Comparison of ENCODE assay signal across 18 cellular contexts in genomic region chr15:77644543-77645247, GRCh38. TPM values are rescaled to one million over a fixed set of nuclear protein-coding genes. Genes with fewer than 3 reads are reported as not detected.
DNase-seq lines count a peak whose midpoint lies in the region; ATAC-seq and TF ChIP-seq lines count a peak whose summit lies in the region.
"Had no signal": no experiment of that assay in that cellular context is flagged by ENCODE, and none has a peak within 500 bp of the region (broad histone marks: within the 10 kb centered on the region; RNA-seq: fewer than 3 reads in every experiment).

No MANE protein-coding gene starts in this region.

- H3K27ac ChIP-seq in HEK293 (ENCODE audit: extremely low read depth, low read depth, low read length) (no peak overlapping the region), angular gyrus (ENCODE audit: low read depth, low read length) (peak overlapping the region; percentile 37), mesendoderm (ENCODE audit: low read depth, low read length) (no peak overlapping the region), aorta (ENCODE audit: low read depth in 1 of 2, low read length in 2 of 2) (no peak overlapping the region), tibial artery (no peak overlapping the region)

- no peak overlapping the region for H3K9ac ChIP-seq in mesendoderm (ENCODE audit: low read length)

- CTCF ChIA-PET in HEK293 (lab: Yijun Ruan, JAX), result interaction anchor here (1.2 to 6.0 kb wide), 5 partner anchors 8 to 17 kb away, joined by 3 to 57 read pairs (median 12); partner anchors contain the start of gene LINGO1

- no peaks in the 10 kb centered on the region for H3K79me1 ChIP-seq in mesendoderm (ENCODE audit: low read length)

- no peaks in the 10 kb centered on the region for H3K36me3 ChIP-seq in HEK293 (ENCODE audit: control insufficient read depth in 2 of 2, insufficient read depth in 1 of 2, low read length in 2 of 2)
- no peaks in the 10 kb centered on the region for H3K36me3 ChIP-seq in mesendoderm (ENCODE audit: control insufficient read depth, insufficient read depth, low read length)
- H3K36me3 ChIP-seq in aorta (ENCODE audit: control insufficient read depth in 1 of 2, insufficient read depth in 2 of 2, low read length in 1 of 2), result no peaks in the 10 kb centered on the region
- H3K36me3 ChIP-seq in tibial artery, result no peaks in the 10 kb centered on the region
- H3K36me3 ChIP-seq: HAP-1 had no signal

- no peak overlapping the region for H3K4me2 ChIP-seq in mesendoderm (ENCODE audit: low read length)

- no peak overlapping the region for H4K8ac ChIP-seq in mesendoderm (ENCODE audit: low read depth, low read length)

- no peak overlapping the region for H2BK120ac ChIP-seq in mesendoderm (ENCODE audit: low read depth, low read length)

- H3K27me3 ChIP-seq in mesendoderm (ENCODE audit: insufficient read depth, low read length, poor library complexity) (no peaks in the 10 kb centered on the region), aorta (ENCODE audit: control insufficient read depth in 1 of 2, insufficient read depth in 2 of 2, low read length in 1 of 2) (no peaks in the 10 kb centered on the region), tibial artery (peaks cover 0 to 25% of the 10 kb centered on the region in 2 donors)

- no peak overlapping the region for H3K23ac ChIP-seq in mesendoderm (ENCODE audit: low read length)

- no peak for TF ChIP-seq CTCF in HEK293 (tag by site-specific recombination; IDR thresholded peaks at IDR 0.05)
- TF ChIP-seq CTCF in tibial artery (IDR thresholded peaks at IDR 0.05), result no peak

- WGBS in mesendoderm (ENCODE audit: extremely low coverage, insufficient coverage, low lambda C conversion rate), result no CpG with 5 or more reads among the region's 14 CpGs
- WGBS in aorta, 2 donors, result 88 to 89% methylated on average over 14 of the region's 14 CpGs

- H3K4ac ChIP-seq in mesendoderm (ENCODE audit: low read depth, low read length), result no peak overlapping the region

- no peaks in the 10 kb centered on the region for H3K9me3 ChIP-seq in HEK293 (ENCODE audit: control insufficient read depth, insufficient read depth, low read depth, low read length)
- no peaks in the 10 kb centered on the region for H3K9me3 ChIP-seq in aorta (ENCODE audit: control insufficient read depth, low read length)
- H3K9me3 ChIP-seq in tibial artery, result no peaks in the 10 kb centered on the region
- H3K9me3 ChIP-seq: HAP-1 had no signal

- H2AK5ac ChIP-seq in mesendoderm (ENCODE audit: low read length), result no peak overlapping the region

- no peak overlapping the region for H3K18ac ChIP-seq in mesendoderm (ENCODE audit: low read length)

- H3K4me1 ChIP-seq in HEK293 (ENCODE audit: control insufficient read depth, insufficient read depth, low read length) (no peaks in the 10 kb centered on the region), mesendoderm (ENCODE audit: control insufficient read depth, low read depth, low read length) (peaks cover 3% of the 10 kb centered on the region), aorta (ENCODE audit: control insufficient read depth in 1 of 2, insufficient read depth in 2 of 2, low read length in 2 of 2) (no peaks in the 10 kb centered on the region), tibial artery (no peaks in the 10 kb centered on the region)
- H3K4me1 ChIP-seq: HAP-1 had no signal

- no peak overlapping the region for H3K4me3 ChIP-seq in HEK293 (ENCODE audit: low read depth, low read length)
- no peak overlapping the region for H3K4me3 ChIP-seq in mesendoderm (ENCODE audit: low read length)
- H3K4me3 ChIP-seq in aorta (ENCODE audit: low read length in 2 of 2), result no peak overlapping the region
- H3K4me3 ChIP-seq in tibial artery, result no peak overlapping the region
- H3K4me3 ChIP-seq: HAP-1, K562 had no signal

- intact Hi-C loops in aorta (cut with DNase I), result no loop called here
- intact Hi-C loops in tibial artery (cut with DNase I; ENCODE audit: low total_unique reads), result no loop called here

- H3K79me2 ChIP-seq in mesendoderm (ENCODE audit: control insufficient read depth, insufficient read depth, low read length), result no peaks in the 10 kb centered on the region

- no peak overlapping the region for H3K56ac ChIP-seq in mesendoderm (ENCODE audit: low read length)

- no peak overlapping the region for H2BK15ac ChIP-seq in mesendoderm (replicated peaks; ENCODE audit: low read depth)

- POLR2A ChIA-PET in HEK293 (lab: Yijun Ruan, JAX), result no interaction called here

- H2BK5ac ChIP-seq in mesendoderm (ENCODE audit: low read length), result no peak overlapping the region

- ATAC-seq in aorta (ENCODE audit: low FRiP score), result peak; percentile 2
- no peak for ATAC-seq in GM18907 (IDR thresholded peaks at IDR 0.05; ENCODE audit: unreplicated experiment)
- ATAC-seq: CD8-positive, alpha-beta T cell; K562 had no signal

- no peak overlapping the region for H4K5ac ChIP-seq in mesendoderm (ENCODE audit: low read length)

- DNase-seq in mesendoderm (peak; percentile 63), aorta (no peak), tibial artery (no peak)
- DNase-seq in activated naive CD4-positive, alpha-beta T cell treated with Interleukin-2 at 50 U/mL for 16 hours, result no peak
- DNase-seq: CD8-positive, alpha-beta T cell; COR-L47; DMS153; DND-41; GF-D8; GOT3; HFFc6 had no signal

TF ChIP-seq in HEK293, 187 proteins besides CTCF, POLR2A, EP300 and RAD21:
- TF ChIP-seq ZBTB17 (tag by site-specific recombination; IDR thresholded peaks at IDR 0.05) (no peak), ZIC2 (tag by site-specific recombination; IDR thresholded peaks at IDR 0.05) (peak; percentile 35; the same call in 1 of the 2 replicates)
TF ChIP-seq in HEK293: peak in this region for 1.

RNA-seq across cellular contexts. Expression of gene LINGO1, which starts 12.0 kb away (rescaled TPM):
- polyA plus RNA-seq in mesendoderm (2013, experiment 1 of 2), result 5.0 TPM
- polyA plus RNA-seq in mesendoderm (2013, experiment 2 of 2), result 4.7 TPM
- 1 to 10 TPM; 1.9 to 2.1 TPM for total RNA-seq in aorta
- 1 to 10 TPM in 1 of 2 donors, under 1 TPM in 1; 0.38 to 1.0 TPM for polyA plus RNA-seq in aorta
- total RNA-seq: CD8-positive, alpha-beta T cell had no signal
- polyA plus RNA-seq: BJ, CD14-positive monocyte had no signal
